Comparison of ENCODE assay signal across 8 cellular contexts in the genomic region with DNA sequence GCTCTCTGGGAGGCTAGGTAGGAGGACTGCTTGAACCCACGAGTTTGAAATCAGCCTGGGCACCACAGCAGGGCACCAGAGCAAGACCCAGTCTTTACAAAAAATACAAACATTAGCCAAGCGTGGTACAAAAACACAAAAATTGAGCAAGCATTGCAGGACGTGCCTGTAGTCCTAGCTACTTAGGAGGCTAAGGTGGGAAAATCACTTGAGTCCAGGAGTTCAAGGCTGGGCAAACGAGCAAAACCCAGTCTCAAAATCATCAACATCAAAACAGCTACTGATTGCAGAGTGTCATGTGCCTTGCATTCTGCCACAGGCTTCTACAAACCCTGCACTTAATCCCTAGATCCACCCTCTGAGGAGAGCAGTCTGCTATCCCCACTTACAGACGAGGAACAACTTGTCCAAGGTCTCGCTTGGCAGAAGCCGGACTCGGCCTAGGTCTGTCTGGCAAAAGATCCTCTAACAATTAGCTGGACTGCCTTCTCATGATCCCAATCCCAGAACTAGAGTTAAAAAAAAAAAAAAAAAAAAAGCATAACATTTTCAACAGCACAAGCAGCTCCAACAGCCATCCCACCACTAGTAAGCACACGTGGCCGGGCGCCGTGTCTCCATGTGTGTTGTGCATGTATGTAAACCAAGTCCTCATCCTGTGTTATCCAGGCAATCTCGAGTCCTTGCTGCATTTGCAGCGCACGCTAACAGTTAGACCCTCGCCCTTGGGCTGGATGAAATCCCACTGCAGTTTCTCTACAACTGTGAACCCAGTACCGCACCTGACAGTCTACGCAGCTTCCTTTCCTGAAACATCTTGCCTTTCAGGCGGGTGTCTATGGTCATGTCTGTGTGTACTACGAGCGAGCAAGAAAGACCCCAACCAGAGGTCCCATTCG. TPM values are rescaled to one million over a fixed set of nuclear protein-coding genes. Genes with fewer than 3 reads are reported as not detected.
DNase-seq lines count a peak whose midpoint lies in the region; ATAC-seq, FAIRE-seq and TF ChIP-seq lines count a peak whose summit lies in the region.

No MANE protein-coding gene starts in this region.

- H3K4me3 ChIP-seq in HepG2 (replicated peaks in 1 of 3; ENCODE audit: insufficient read depth in 1 of 3, low read depth in 2 of 3, low read length in 3 of 3) (peak overlapping the region; percentile 88 to 95 (median 94)), thyroid gland (replicated peaks in 1 of 3) (peak overlapping the region; percentile 88 to 93 (median 91))

- no peaks in the 10 kb centered on the region; a peak in 1 of 5 replicates for H3K27me3 ChIP-seq in HepG2 (ENCODE audit: control insufficient read depth in 1 of 2, insufficient read depth in 2 of 2, low read length in 2 of 2)
- no peaks in the 10 kb centered on the region for H3K27me3 ChIP-seq in thyroid gland

- H2AFZ ChIP-seq in HepG2 (ENCODE audit: low read length) = no peak overlapping the region

- peak overlapping the region; percentile 68 for H3K27ac ChIP-seq in HepG2 (ENCODE audit: extremely low read length, insufficient read depth, low read length)
- H3K27ac ChIP-seq in thyroid gland = peak overlapping the region; percentile 44 to 52 (median 52)

- no peak for ATAC-seq in activated naive CD8-positive, alpha-beta T cell treated with anti-CD3 and anti-CD28 coated beads, Interleukin-2, amount 10 ng/mL, durations not matched to agents 7 days and 5 days (ENCODE audit: low read depth)
- peak; percentile 18 for ATAC-seq in HepG2
- ATAC-seq in HG02884 (IDR thresholded peaks at IDR 0.05; ENCODE audit: unreplicated experiment) = no peak
- no peak for ATAC-seq in GM21390 (IDR thresholded peaks at IDR 0.05; ENCODE audit: unreplicated experiment)
- ATAC-seq in GM18870 (IDR thresholded peaks at IDR 0.05; ENCODE audit: unreplicated experiment) = no peak

- WGBS in HepG2 (ENCODE audit: low lambda C conversion rate) = 6% methylated on average over 22 of the region's 22 CpGs
- 36 to 40% methylated on average over 22 of the region's 22 CpGs for WGBS in thyroid gland, 2 donors

- no peaks in the 10 kb centered on the region for H3K27me3 Mint-ChIP-seq in activated naive CD8-positive, alpha-beta T cell treated with anti-CD3 and anti-CD28 coated beads, Interleukin-2, amount 10 ng/mL, durations not matched to agents 7 days and 5 days

- peak; percentile 61 for DNase-seq in activated CD8-positive, alpha-beta memory T cell treated with anti-CD3 and anti-CD28 coated beads, Interleukin-2, amount 50 U/mL, for 48 hours
- no peak for DNase-seq in activated CD8-positive, alpha-beta memory T cell treated with anti-CD3 and anti-CD28 coated beads for 24 hours
- DNase-seq in activated naive CD8-positive, alpha-beta T cell treated with anti-CD3 and anti-CD28 coated beads, Interleukin-2, amount 10 ng/mL, durations not matched to agents 7 days and 5 days = no peak
- peak; percentile 74 for DNase-seq in HepG2 (ENCODE audit: low spot score)
- peak; percentile 70 to 79 for DNase-seq in thyroid gland

- POLR2A ChIA-PET in activated naive CD8-positive, alpha-beta T cell treated with anti-CD3 and anti-CD28 coated beads, Interleukin-2, amount 10 ng/mL, durations not matched to agents 7 days and 5 days (lab: Charles Lee) = interaction anchor here (0.7 to 8.4 kb wide), 9 partner anchors 11 to 364 kb away, joined by 3 to 120 read pairs (median 17); a partner anchor contains a TSS
- POLR2A ChIA-PET in HepG2 (lab: Yijun Ruan, JAX) = interaction anchor here (0.9 to 6.2 kb wide), 19 partner anchors 16 to 398 kb away, joined by 3 to 95 read pairs (median 5); a partner anchor contains a TSS

- peak overlapping the region; percentile 99 for H3K27ac Mint-ChIP-seq in activated naive CD8-positive, alpha-beta T cell treated with anti-CD3 and anti-CD28 coated beads, Interleukin-2, amount 10 ng/mL, durations not matched to agents 7 days and 5 days

- intact Hi-C loops in HepG2 (cut with micrococcal nuclease; ENCODE audit: unreplicated experiment) (no loop called here), thyroid gland (cut with DNase I) (no loop called here)

- TF ChIP-seq EP300 in HepG2 (IDR thresholded peaks at IDR 0.05; ENCODE audit: low read depth in 2 of 2, low read length in 2 of 2) = peak in 1 of 2 experiments; percentile 42; a peak in 1 of 4 replicates
- TF ChIP-seq EP300 in HepG2 (CRISPR knock-in tag; IDR thresholded peaks at IDR 0.05; ENCODE audit: borderline replicate concordance) = no peak

- in situ Hi-C loops in HepG2 (cut with HindIII; ENCODE audit: extremely low pct_ligation_motif_present, low pct_unique_long_range_greater_than_20kb) = loop anchor here (5.0 kb wide), 1 partner anchor 35 kb away; no protein-coding TSS in a partner anchor

- H3K36me3 Mint-ChIP-seq in activated naive CD8-positive, alpha-beta T cell treated with anti-CD3 and anti-CD28 coated beads, Interleukin-2, amount 10 ng/mL, durations not matched to agents 7 days and 5 days = peaks cover 23% of the 10 kb centered on the region

- H4K20me1 ChIP-seq in HepG2 (ENCODE audit: insufficient read depth, low read length) = peaks cover 40% of the 10 kb centered on the region

- H3K36me3 ChIP-seq in HepG2 (replicated peaks in 1 of 2; ENCODE audit: control insufficient read depth in 1 of 2, insufficient read depth in 2 of 2, low read length in 2 of 2) (peaks cover 1 to 19% of the 10 kb centered on the region in 2 experiments; a peak in 3 of 5 replicates), thyroid gland (no peaks in the 10 kb centered on the region)

- FAIRE-seq in HepG2 (lab: Jason Lieb, UNC) = peak; percentile 85

- TF ChIP-seq POLR2A in HepG2 (IDR thresholded peaks at IDR 0.05; ENCODE audit: insufficient read depth in 1 of 2, low read depth in 2 of 2, low read length in 2 of 2) (peak; percentile 69 to 75), thyroid gland (IDR thresholded peaks at IDR 0.05) (no peak)

- H3K4me2 ChIP-seq in HepG2 (ENCODE audit: low read depth, low read length) = peak overlapping the region; percentile 99

- TSS peak; percentile 49 for BruUV-seq in HepG2 (replicated peaks; lab: Mats Ljungman, UMichigan)

- H3K9ac ChIP-seq in HepG2 (ENCODE audit: insufficient read depth, low read depth, low read length) = peak overlapping the region; percentile 97

- no peaks in the 10 kb centered on the region for H3K9me3 Mint-ChIP-seq in activated naive CD8-positive, alpha-beta T cell treated with anti-CD3 and anti-CD28 coated beads, Interleukin-2, amount 10 ng/mL, durations not matched to agents 7 days and 5 days

- peak overlapping the region; percentile 99 for H3K4me3 Mint-ChIP-seq in activated naive CD8-positive, alpha-beta T cell treated with anti-CD3 and anti-CD28 coated beads, Interleukin-2, amount 10 ng/mL, durations not matched to agents 7 days and 5 days

- TF ChIP-seq CTCF in HepG2 (CRISPR knock-in tag; IDR thresholded peaks at IDR 0.05) = no peak
- TF ChIP-seq CTCF in thyroid gland (IDR thresholded peaks at IDR 0.05) = no peak

- peaks cover 45% of the 10 kb centered on the region for H3K4me1 Mint-ChIP-seq in activated naive CD8-positive, alpha-beta T cell treated with anti-CD3 and anti-CD28 coated beads, Interleukin-2, amount 10 ng/mL, durations not matched to agents 7 days and 5 days

- CTCF ChIA-PET in HepG2 (lab: Yijun Ruan, JAX; ENCODE audit: low intra/inter-chr PET ratio, low total read pairs) = no interaction called here

- no peaks in the 10 kb centered on the region for H3K9me3 ChIP-seq in HepG2 (ENCODE audit: low read length)
- H3K9me3 ChIP-seq in thyroid gland = no peaks in the 10 kb centered on the region

- H3K79me2 ChIP-seq in HepG2 (ENCODE audit: insufficient read depth, low read length) = peaks cover 62% of the 10 kb centered on the region

- TF ChIP-seq RAD21 in HepG2 (CRISPR knock-in tag; IDR thresholded peaks at IDR 0.05) = no peak

- H3K4me1 ChIP-seq in HepG2 (ENCODE audit: insufficient read depth, low read length) (peaks cover 48% of the 10 kb centered on the region), thyroid gland (peaks cover 49 to 66% of the 10 kb centered on the region in 2 donors)

RNA-seq across cellular contexts. Expression of a gene that starts 2.0 kb away (rescaled TPM):
- 100 to 1,000 TPM; 211 to 226 TPM for total RNA-seq in activated naive CD8-positive, alpha-beta T cell treated with anti-CD3 and anti-CD28 coated beads, Interleukin-2, amount 10 ng/mL, durations not matched to agents 7 days and 5 days
- total RNA-seq in HepG2 (2016; rRNA removed; fragmentation: Illumina TruSeq; extraction: Trizol) (23.0 and 25.8 TPM in 2 replicates), thyroid gland (10 to 100 TPM; 26.1 to 99.8 (median 54.2) TPM)
- total RNA-seq in HepG2 (2016; cell fraction: cytosol; rRNA removed; fragmentation: Illumina TruSeq; extraction: Trizol; ENCODE audit: low read depth) = 6.5 and 7.1 TPM in 2 replicates
- total RNA-seq in HepG2 (2016; cell fraction: insoluble cytoplasmic fraction; rRNA removed; fragmentation: Illumina TruSeq; extraction: Trizol) = 18.2 and 27.7 TPM in 2 replicates
- 22.9 and 23.1 TPM in 2 replicates for total RNA-seq in HepG2 (2016; cell fraction: membrane; rRNA removed; fragmentation: Illumina TruSeq; extraction: Trizol)
- 20.2 and 25.1 TPM in 2 replicates for total RNA-seq in HepG2 (2016; cell fraction: nucleus; rRNA removed; fragmentation: Illumina TruSeq; extraction: Trizol)
- polyA plus RNA-seq in HepG2 (2011; rRNA removed) = 54.0 and 75.7 TPM in 2 replicates
- polyA plus RNA-seq in HepG2 (2011; cell fraction: cytosol; rRNA removed) = 44.7 and 48.8 TPM in 2 replicates
- polyA plus RNA-seq in HepG2 (2011; cell fraction: nucleus; rRNA removed) = 190 and 211 TPM in 2 replicates
- polyA plus RNA-seq in HepG2 (2012) = 51.7 and 56.8 TPM in 2 replicates
- polyA plus RNA-seq in HepG2 (2016; cell fraction: cytosol; fragmentation: Illumina TruSeq; extraction: Trizol; ENCODE audit: low read depth) = 8.4 and 9.7 TPM in 2 replicates
- 27.5 and 36.1 TPM in 2 replicates for polyA plus RNA-seq in HepG2 (2016; cell fraction: insoluble cytoplasmic fraction; fragmentation: Illumina TruSeq; extraction: Trizol; ENCODE audit: low read depth)
- 20.6 and 23.5 TPM in 2 replicates for polyA plus RNA-seq in HepG2 (2016; cell fraction: membrane; fragmentation: Illumina TruSeq; extraction: Trizol; ENCODE audit: low read depth)
- 73.4 and 77.9 TPM in 2 replicates for polyA plus RNA-seq in HepG2 (2016; cell fraction: nucleus; fragmentation: Illumina TruSeq; extraction: Trizol; ENCODE audit: insufficient read depth, low read depth)
- 112 and 140 TPM in 2 replicates for polyA minus RNA-seq in HepG2 (2011; rRNA and poly(A)+ RNA removed; ENCODE audit: low replicate concordance)
- polyA minus RNA-seq in HepG2 (2011; cell fraction: cytosol; rRNA and poly(A)+ RNA removed) = 48.9 and 57.3 TPM in 2 replicates
- polyA minus RNA-seq in HepG2 (2011; cell fraction: nucleus; rRNA and poly(A)+ RNA removed) = 48.9 and 67.0 TPM in 2 replicates

RNA-seq across cellular contexts. Expression of a gene that starts 23.1 kb away (rescaled TPM):
- total RNA-seq in activated naive CD8-positive, alpha-beta T cell treated with anti-CD3 and anti-CD28 coated beads, Interleukin-2, amount 10 ng/mL, durations not matched to agents 7 days and 5 days = 10 to 100 TPM; 19.5 to 20.3 TPM
- total RNA-seq in HepG2 (2016; rRNA removed; fragmentation: Illumina TruSeq; extraction: Trizol) (33.7 and 35.9 TPM in 2 replicates), thyroid gland (10 to 100 TPM; 24.2 to 48.4 (median 31.2) TPM)
- total RNA-seq in HepG2 (2016; cell fraction: cytosol; rRNA removed; fragmentation: Illumina TruSeq; extraction: Trizol; ENCODE audit: low read depth) = 3.9 TPM in 2 replicates
- 32.9 and 34.5 TPM in 2 replicates for total RNA-seq in HepG2 (2016; cell fraction: insoluble cytoplasmic fraction; rRNA removed; fragmentation: Illumina TruSeq; extraction: Trizol)
- total RNA-seq in HepG2 (2016; cell fraction: membrane; rRNA removed; fragmentation: Illumina TruSeq; extraction: Trizol) = 8.1 and 8.5 TPM in 2 replicates
- total RNA-seq in HepG2 (2016; cell fraction: nucleus; rRNA removed; fragmentation: Illumina TruSeq; extraction: Trizol) = 14.3 and 15.8 TPM in 2 replicates
- 22.3 and 25.7 TPM in 2 replicates for polyA plus RNA-seq in HepG2 (2011; rRNA removed)
- 19.2 and 35.4 TPM in 2 replicates for polyA plus RNA-seq in HepG2 (2011; cell fraction: cytosol; rRNA removed)
- 19.5 and 22.1 TPM in 2 replicates for polyA plus RNA-seq in HepG2 (2011; cell fraction: nucleus; rRNA removed)
- polyA plus RNA-seq in HepG2 (2012) = 14.9 and 21.2 TPM in 2 replicates
- polyA plus RNA-seq in HepG2 (2016; cell fraction: cytosol; fragmentation: Illumina TruSeq; extraction: Trizol; ENCODE audit: low read depth) = 5.6 and 5.7 TPM in 2 replicates
- 53.4 and 56.0 TPM in 2 replicates for polyA plus RNA-seq in HepG2 (2016; cell fraction: insoluble cytoplasmic fraction; fragmentation: Illumina TruSeq; extraction: Trizol; ENCODE audit: low read depth)
- 8.9 and 9.7 TPM in 2 replicates for polyA plus RNA-seq in HepG2 (2016; cell fraction: membrane; fragmentation: Illumina TruSeq; extraction: Trizol; ENCODE audit: low read depth)
- 26.8 and 27.6 TPM in 2 replicates for polyA plus RNA-seq in HepG2 (2016; cell fraction: nucleus; fragmentation: Illumina TruSeq; extraction: Trizol; ENCODE audit: insufficient read depth, low read depth)
- 33.2 and 42.3 TPM in 2 replicates for polyA minus RNA-seq in HepG2 (2011; rRNA and poly(A)+ RNA removed; ENCODE audit: low replicate concordance)
- 15.9 and 23.8 TPM in 2 replicates for polyA minus RNA-seq in HepG2 (2011; cell fraction: cytosol; rRNA and poly(A)+ RNA removed)
- 4.6 and 6.1 TPM in 2 replicates for polyA minus RNA-seq in HepG2 (2011; cell fraction: nucleus; rRNA and poly(A)+ RNA removed)

RNA-seq across cellular contexts. Expression of a gene that starts 27.0 kb away (rescaled TPM):
- total RNA-seq in activated naive CD8-positive, alpha-beta T cell treated with anti-CD3 and anti-CD28 coated beads, Interleukin-2, amount 10 ng/mL, durations not matched to agents 7 days and 5 days = 1 to 10 TPM; 9.0 TPM
- 0.18 TPM in 1 of 2 replicates, not detected in the other for total RNA-seq in HepG2 (2016; rRNA removed; fragmentation: Illumina TruSeq; extraction: Trizol)
- total RNA-seq in HepG2 (2016; cell fraction: cytosol; rRNA removed; fragmentation: Illumina TruSeq; extraction: Trizol; ENCODE audit: low read depth) = not detected in 2 replicates
- total RNA-seq in HepG2 (2016; cell fraction: insoluble cytoplasmic fraction; rRNA removed; fragmentation: Illumina TruSeq; extraction: Trizol) = 0.19 TPM in 1 of 2 replicates, not detected in the other
- total RNA-seq in HepG2 (2016; cell fraction: membrane; rRNA removed; fragmentation: Illumina TruSeq; extraction: Trizol) = 0.10 and 0.25 TPM in 2 replicates
- 0.60 TPM in 1 of 2 replicates, not detected in the other for total RNA-seq in HepG2 (2016; cell fraction: nucleus; rRNA removed; fragmentation: Illumina TruSeq; extraction: Trizol)
- 1.2 and 1.9 TPM in 2 replicates for polyA plus RNA-seq in HepG2 (2011; rRNA removed)
- 0.75 and 1.1 TPM in 2 replicates for polyA plus RNA-seq in HepG2 (2011; cell fraction: cytosol; rRNA removed)
- 8.1 and 12.7 TPM in 2 replicates for polyA plus RNA-seq in HepG2 (2011; cell fraction: nucleus; rRNA removed)
- 0.74 and 1.1 TPM in 2 replicates for polyA plus RNA-seq in HepG2 (2012)
- 0.14 and 0.17 TPM in 2 replicates for polyA plus RNA-seq in HepG2 (2016; cell fraction: cytosol; fragmentation: Illumina TruSeq; extraction: Trizol; ENCODE audit: low read depth)
- 0.20 and 0.44 TPM in 2 replicates for polyA plus RNA-seq in HepG2 (2016; cell fraction: insoluble cytoplasmic fraction; fragmentation: Illumina TruSeq; extraction: Trizol; ENCODE audit: low read depth)
- 0.09 and 0.25 TPM in 2 replicates for polyA plus RNA-seq in HepG2 (2016; cell fraction: membrane; fragmentation: Illumina TruSeq; extraction: Trizol; ENCODE audit: low read depth)
- 0.68 and 0.79 TPM in 2 replicates for polyA plus RNA-seq in HepG2 (2016; cell fraction: nucleus; fragmentation: Illumina TruSeq; extraction: Trizol; ENCODE audit: insufficient read depth, low read depth)
- 0.72 and 1.3 TPM in 2 replicates for polyA minus RNA-seq in HepG2 (2011; rRNA and poly(A)+ RNA removed; ENCODE audit: low replicate concordance)
- polyA minus RNA-seq in HepG2 (2011; cell fraction: cytosol; rRNA and poly(A)+ RNA removed) = not detected in 2 replicates
- polyA minus RNA-seq in HepG2 (2011; cell fraction: nucleus; rRNA and poly(A)+ RNA removed) = 1.0 and 1.2 TPM in 2 replicates
- 1 to 10 TPM in 1 of 4 donors, under 1 TPM in 1, not detected in 2; 0.83 to 1.2 TPM for total RNA-seq in thyroid gland

RNA-seq across cellular contexts. Expression of a gene that starts 28.2 kb away (rescaled TPM):
- total RNA-seq in activated naive CD8-positive, alpha-beta T cell treated with anti-CD3 and anti-CD28 coated beads, Interleukin-2, amount 10 ng/mL, durations not matched to agents 7 days and 5 days = 10 to 100 TPM; 18.8 to 19.4 TPM
- 6.0 and 9.6 TPM in 2 replicates for total RNA-seq in HepG2 (2016; rRNA removed; fragmentation: Illumina TruSeq; extraction: Trizol)
- total RNA-seq in HepG2 (2016; cell fraction: cytosol; rRNA removed; fragmentation: Illumina TruSeq; extraction: Trizol; ENCODE audit: low read depth) = 9.6 and 12.1 TPM in 2 replicates
- 6.1 and 10.1 TPM in 2 replicates for total RNA-seq in HepG2 (2016; cell fraction: insoluble cytoplasmic fraction; rRNA removed; fragmentation: Illumina TruSeq; extraction: Trizol)
- 13.1 and 18.6 TPM in 2 replicates for total RNA-seq in HepG2 (2016; cell fraction: membrane; rRNA removed; fragmentation: Illumina TruSeq; extraction: Trizol)
- total RNA-seq in HepG2 (2016; cell fraction: nucleus; rRNA removed; fragmentation: Illumina TruSeq; extraction: Trizol) = 7.1 and 10.0 TPM in 2 replicates
- polyA plus RNA-seq in HepG2 (2011; rRNA removed) = 7.7 and 10.7 TPM in 2 replicates
- 6.2 and 9.1 TPM in 2 replicates for polyA plus RNA-seq in HepG2 (2011; cell fraction: cytosol; rRNA removed)
- 66.7 and 95.0 TPM in 2 replicates for polyA plus RNA-seq in HepG2 (2011; cell fraction: nucleus; rRNA removed)
- 16.2 and 16.6 TPM in 2 replicates for polyA plus RNA-seq in HepG2 (2012)
- 22.1 and 25.3 TPM in 2 replicates for polyA plus RNA-seq in HepG2 (2016; cell fraction: cytosol; fragmentation: Illumina TruSeq; extraction: Trizol; ENCODE audit: low read depth)
- 8.1 and 13.8 TPM in 2 replicates for polyA plus RNA-seq in HepG2 (2016; cell fraction: insoluble cytoplasmic fraction; fragmentation: Illumina TruSeq; extraction: Trizol; ENCODE audit: low read depth)
- 27.2 and 29.7 TPM in 2 replicates for polyA plus RNA-seq in HepG2 (2016; cell fraction: membrane; fragmentation: Illumina TruSeq; extraction: Trizol; ENCODE audit: low read depth)
- 36.9 and 38.1 TPM in 2 replicates for polyA plus RNA-seq in HepG2 (2016; cell fraction: nucleus; fragmentation: Illumina TruSeq; extraction: Trizol; ENCODE audit: insufficient read depth, low read depth)
- polyA minus RNA-seq in HepG2 (2011; rRNA and poly(A)+ RNA removed; ENCODE audit: low replicate concordance) = 1.9 and 14.4 TPM in 2 replicates
- 2.9 and 3.2 TPM in 2 replicates for polyA minus RNA-seq in HepG2 (2011; cell fraction: cytosol; rRNA and poly(A)+ RNA removed)
- 7.1 and 7.8 TPM in 2 replicates for polyA minus RNA-seq in HepG2 (2011; cell fraction: nucleus; rRNA and poly(A)+ RNA removed)
- 1 to 10 TPM; 1.6 to 5.8 (median 2.9) TPM for total RNA-seq in thyroid gland

RNA-seq across cellular contexts. Expression of a gene that starts 47.5 kb away (rescaled TPM):
- total RNA-seq in activated naive CD8-positive, alpha-beta T cell treated with anti-CD3 and anti-CD28 coated beads, Interleukin-2, amount 10 ng/mL, durations not matched to agents 7 days and 5 days = not detected
- total RNA-seq in HepG2 (2016; rRNA removed; fragmentation: Illumina TruSeq; extraction: Trizol) = 9.9 and 14.7 TPM in 2 replicates
- total RNA-seq in HepG2 (2016; cell fraction: cytosol; rRNA removed; fragmentation: Illumina TruSeq; extraction: Trizol; ENCODE audit: low read depth) = 1.9 and 2.0 TPM in 2 replicates
- total RNA-seq in HepG2 (2016; cell fraction: insoluble cytoplasmic fraction; rRNA removed; fragmentation: Illumina TruSeq; extraction: Trizol) = 8.4 and 15.2 TPM in 2 replicates
- 5.0 and 5.3 TPM in 2 replicates for total RNA-seq in HepG2 (2016; cell fraction: membrane; rRNA removed; fragmentation: Illumina TruSeq; extraction: Trizol)
- total RNA-seq in HepG2 (2016; cell fraction: nucleus; rRNA removed; fragmentation: Illumina TruSeq; extraction: Trizol) = 13.3 and 16.9 TPM in 2 replicates
- polyA plus RNA-seq in HepG2 (2011; rRNA removed) = 125 and 166 TPM in 2 replicates
- 78.8 and 83.6 TPM in 2 replicates for polyA plus RNA-seq in HepG2 (2011; cell fraction: cytosol; rRNA removed)
- 220 and 225 TPM in 2 replicates for polyA plus RNA-seq in HepG2 (2011; cell fraction: nucleus; rRNA removed)
- polyA plus RNA-seq in HepG2 (2012) = 52.4 and 60.5 TPM in 2 replicates
- 0.66 and 0.80 TPM in 2 replicates for polyA plus RNA-seq in HepG2 (2016; cell fraction: cytosol; fragmentation: Illumina TruSeq; extraction: Trizol; ENCODE audit: low read depth)
- 5.8 and 6.3 TPM in 2 replicates for polyA plus RNA-seq in HepG2 (2016; cell fraction: insoluble cytoplasmic fraction; fragmentation: Illumina TruSeq; extraction: Trizol; ENCODE audit: low read depth)
- 1.2 and 2.2 TPM in 2 replicates for polyA plus RNA-seq in HepG2 (2016; cell fraction: membrane; fragmentation: Illumina TruSeq; extraction: Trizol; ENCODE audit: low read depth)
- polyA plus RNA-seq in HepG2 (2016; cell fraction: nucleus; fragmentation: Illumina TruSeq; extraction: Trizol; ENCODE audit: insufficient read depth, low read depth) = 19.3 and 22.0 TPM in 2 replicates
- 4.3 and 150 TPM in 2 replicates for polyA minus RNA-seq in HepG2 (2011; rRNA and poly(A)+ RNA removed; ENCODE audit: low replicate concordance)
- 36.0 and 38.7 TPM in 2 replicates for polyA minus RNA-seq in HepG2 (2011; cell fraction: cytosol; rRNA and poly(A)+ RNA removed)
- polyA minus RNA-seq in HepG2 (2011; cell fraction: nucleus; rRNA and poly(A)+ RNA removed) = 84.6 and 100 TPM in 2 replicates
- 1 to 10 TPM in 1 of 4 donors, under 1 TPM in 2, not detected in 1; 0.11 to 2.6 (median 0.54) TPM for total RNA-seq in thyroid gland

Comparison
In these comparisons a context has a peak if more than half of its experiments do, and no peak if none do; other contexts are left out.
1. DNase-seq: peak in activated CD8-positive, alpha-beta memory T cell treated with anti-CD3 and anti-CD28 coated beads, Interleukin-2, amount 50 U/mL, for 48 hours (single experiment), HepG2 (single experiment) and thyroid gland (2 of 2); none in activated CD8-positive, alpha-beta memory T cell treated with anti-CD3 and anti-CD28 coated beads for 24 hours (single experiment) and activated naive CD8-positive, alpha-beta T cell treated with anti-CD3 and anti-CD28 coated beads, Interleukin-2, amount 10 ng/mL, durations not matched to agents 7 days and 5 days (single experiment).
2. POLR2A ChIP-seq: peak in HepG2 (2 of 2); none in thyroid gland (0 of 2).